ENCODE assay signal across 9 cellular contexts in the genomic region with DNA sequence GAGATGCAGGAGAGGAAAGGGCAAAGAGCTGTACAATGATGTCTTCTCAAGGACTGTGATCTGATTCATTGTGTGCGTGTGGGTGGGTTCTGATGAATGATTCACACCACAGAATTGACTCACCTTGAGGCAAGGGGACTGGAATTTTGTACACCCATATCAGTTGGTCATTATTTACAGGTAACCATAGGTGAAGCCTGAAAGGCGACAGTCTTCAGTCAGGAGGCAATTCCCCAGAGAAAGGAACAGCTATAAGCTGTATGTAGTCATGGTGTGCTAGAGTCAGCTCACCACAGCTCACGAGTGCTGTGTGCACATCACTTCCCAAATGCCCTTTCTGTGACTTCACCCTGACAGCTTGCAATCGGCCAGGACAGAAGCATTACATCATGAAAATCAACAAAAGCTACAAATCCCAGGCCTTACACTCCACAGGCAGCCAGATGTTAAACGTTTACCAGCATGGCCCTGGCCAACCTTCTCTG.
DNase-seq lines count a peak whose midpoint lies in the region; ATAC-seq and TF ChIP-seq lines count a peak whose summit lies in the region.
"Had no signal": no experiment of that assay in that cellular context is flagged by ENCODE, and none has a peak within 500 bp of the region (broad histone marks: within the 10 kb centered on the region; RNA-seq: fewer than 3 reads in every experiment).

No MANE protein-coding gene starts in this region.

- TF ChIP-seq POLR2A in right lobe of liver (IDR thresholded peaks at IDR 0.05), result no peak

- no peak overlapping the region for H3K4me3 ChIP-seq in right lobe of liver
- H3K4me3 ChIP-seq: cardiac muscle cell had no signal

- no peak overlapping the region for H3K4me3 Mint-ChIP-seq in activated T-cell treated with anti-CD3 and anti-CD28 coated beads, Interleukin-2, amount 50 U/mL, for 24 hours
- no peak overlapping the region for H3K4me3 Mint-ChIP-seq in osteocyte (ENCODE audit: unreplicated experiment)

- H3K9me3 Mint-ChIP-seq in activated T-cell treated with anti-CD3 and anti-CD28 coated beads, Interleukin-2, amount 50 U/mL, for 24 hours, result no peaks in the 10 kb centered on the region
- no peaks in the 10 kb centered on the region for H3K9me3 Mint-ChIP-seq in osteocyte (ENCODE audit: unreplicated experiment)

- no peaks in the 10 kb centered on the region for H3K36me3 ChIP-seq in right lobe of liver
- H3K36me3 ChIP-seq: cardiac muscle cell had no signal

- H3K36me3 Mint-ChIP-seq in activated T-cell treated with anti-CD3 and anti-CD28 coated beads, Interleukin-2, amount 50 U/mL, for 24 hours (ENCODE audit: low read depth), result no peaks in the 10 kb centered on the region
- H3K36me3 Mint-ChIP-seq in osteocyte (ENCODE audit: unreplicated experiment), result no peaks in the 10 kb centered on the region

- WGBS in right lobe of liver (ENCODE audit: insufficient coverage, low coverage, low lambda C conversion rate, missing lambda C conversion rate), result 39% methylated on average over 3 of the region's 5 CpGs

- no peaks in the 10 kb centered on the region for H3K27me3 ChIP-seq in right lobe of liver
- H3K27me3 ChIP-seq: cardiac muscle cell had no signal

- in situ Hi-C loops in Caki2 (cut with HindIII; ENCODE audit: low pct_unique_long_range_greater_than_20kb, low sequenced_read_pairs), result no loop called here

- H3K4me1 Mint-ChIP-seq in activated T-cell treated with anti-CD3 and anti-CD28 coated beads, Interleukin-2, amount 50 U/mL, for 24 hours (ENCODE audit: low read depth), result peaks cover 25% of the 10 kb centered on the region
- H3K4me1 Mint-ChIP-seq in osteocyte (ENCODE audit: unreplicated experiment), result peaks cover 11% of the 10 kb centered on the region

- peak; percentile 45 for ATAC-seq in HG02798 (IDR thresholded peaks at IDR 0.05; ENCODE audit: poor library complexity, unreplicated experiment)
- peak; percentile 89 to 97 (median 94) for ATAC-seq in right lobe of liver
- no peak for ATAC-seq in HG02970 (IDR thresholded peaks at IDR 0.05; ENCODE audit: low FRiP score, unreplicated experiment)

- H3K4me1 ChIP-seq in right lobe of liver, result no peaks in the 10 kb centered on the region

- H3K9me3 ChIP-seq in right lobe of liver, result no peaks in the 10 kb centered on the region

- DNase-seq in Caki2 (ENCODE audit: low read depth), result peak; percentile 82
- DNase-seq in activated T-cell treated with anti-CD3 and anti-CD28 coated beads, Interleukin-2, amount 50 U/mL, for 24 hours, result no peak
- peak; percentile 49 to 72 (median 56) for DNase-seq in right lobe of liver
- DNase-seq in cerebellum (ENCODE audit: low spot score), result no peak
- no peak for DNase-seq in osteocyte (ENCODE audit: extremely low spot score, unreplicated experiment)
- no peak for DNase-seq in COR-L47 (lab: John Stamatoyannopoulos, UW)

- H3K27ac Mint-ChIP-seq in activated T-cell treated with anti-CD3 and anti-CD28 coated beads, Interleukin-2, amount 50 U/mL, for 24 hours, result peak overlapping the region; percentile 63
- no peak overlapping the region for H3K27ac Mint-ChIP-seq in osteocyte (ENCODE audit: unreplicated experiment)

- peaks cover 8% of the 10 kb centered on the region for H3K27me3 Mint-ChIP-seq in activated T-cell treated with anti-CD3 and anti-CD28 coated beads, Interleukin-2, amount 50 U/mL, for 24 hours
- H3K27me3 Mint-ChIP-seq in osteocyte (ENCODE audit: unreplicated experiment), result peaks cover 3% of the 10 kb centered on the region

- no peak overlapping the region for H3K27ac ChIP-seq in right lobe of liver
- H3K27ac ChIP-seq: cardiac muscle cell had no signal

- intact Hi-C loops in right lobe of liver (cut with DNase I), result no loop called here

- TF ChIP-seq CTCF in right lobe of liver (IDR thresholded peaks at IDR 0.05) (no peak), osteocyte (IDR thresholded peaks at IDR 0.05) (no peak)

Comparison
In these comparisons a context has a peak if more than half of its experiments do, and no peak if none do; other contexts are left out.
1. DNase-seq: peak in Caki2 (single experiment) and right lobe of liver (3 of 3); none in activated T-cell treated with anti-CD3 and anti-CD28 coated beads, Interleukin-2, amount 50 U/mL, for 24 hours (single experiment), cerebellum (single experiment), osteocyte (single experiment) and COR-L47 (single experiment).